9 cellular contexts compared by ENCODE assay signal in genomic region chr19:1649706-1650626, GRCh38. TPM values are rescaled to one million over a fixed set of nuclear protein-coding genes. Genes with fewer than 3 reads are reported as not detected.
A peak's percentile ranks its signal among the peaks of the same experiment; 100 is the strongest.
DNase-seq lines count a peak whose midpoint lies in the region; ATAC-seq, FAIRE-seq and TF ChIP-seq lines count a peak whose summit lies in the region.
"Had no signal": no experiment of that assay in that cellular context is flagged by ENCODE, and none has a peak within 500 bp of the region (broad histone marks: within the 10 kb centered on the region; RNA-seq: fewer than 3 reads in every experiment).

No MANE protein-coding gene starts in this region.

- CTCF ChIA-PET in A549 (lab: Yijun Ruan, JAX) = interaction anchor here (0.7 to 1.6 kb wide), 5 partner anchors 23 to 205 kb away, joined by 3 to 8 read pairs (median 3); partner anchors contain the start of gene UQCR11

- peak overlapping the region; percentile 88 for H3K4me3 Mint-ChIP-seq in activated naive CD8-positive, alpha-beta T cell treated with anti-CD3 and anti-CD28 coated beads for 36 hours

- H3K27ac ChIP-seq in A549 (peak overlapping the region; percentile 98 to 100; a peak in 4 of 6 replicates), GM23248 (no peak overlapping the region), keratinocyte (ENCODE audit: control insufficient read depth, insufficient read depth, low read length) (no peak overlapping the region)

- H3K79me2 ChIP-seq in GM23248 (ENCODE audit: insufficient read depth) (peaks cover 43% of the 10 kb centered on the region), keratinocyte (ENCODE audit: control insufficient read depth, insufficient read depth, low read length) (peaks cover 37% of the 10 kb centered on the region)

- no peaks in the 10 kb centered on the region for H3K9me3 Mint-ChIP-seq in activated naive CD8-positive, alpha-beta T cell treated with anti-CD3 and anti-CD28 coated beads for 36 hours

- H3K36me3 ChIP-seq in GM23248 (ENCODE audit: low read depth) (no peaks in the 10 kb centered on the region; the same call in 1 of the 2 replicates), keratinocyte (ENCODE audit: control insufficient read depth in 2 of 2, extremely low read depth in 1 of 2, insufficient read depth in 2 of 2, low read length in 2 of 2) (peaks cover 19 to 23% of the 10 kb centered on the region in 2 experiments)

- no peak for TF ChIP-seq EP300 in A549 (IDR thresholded peaks at IDR 0.05)

- POLR2A ChIA-PET in A549 (lab: Yijun Ruan, JAX) = no interaction called here

- no peak overlapping the region for H3K4me3 ChIP-seq in A549
- peak overlapping the region; percentile 82 for H3K4me3 ChIP-seq in GM23248
- H3K4me3 ChIP-seq in keratinocyte (ENCODE audit: control insufficient read depth in 2 of 3, extremely low read depth in 1 of 3, insufficient read depth in 2 of 3, low read depth in 1 of 3, low read length in 3 of 3) = no peak overlapping the region

- H3K9me2 ChIP-seq in GM23248 (ENCODE audit: insufficient read depth) = no peaks in the 10 kb centered on the region

- no peaks in the 10 kb centered on the region for H4K20me1 ChIP-seq in GM23248 (ENCODE audit: insufficient read depth)
- no peaks in the 10 kb centered on the region for H4K20me1 ChIP-seq in keratinocyte (ENCODE audit: control insufficient read depth, extremely low read depth, insufficient read depth, low read length)

- TF ChIP-seq RAD21 in A549 (conservative IDR thresholded peaks at IDR 0.05 in 1 of 2, IDR thresholded peaks at IDR 0.05 in 1 of 2) = no peak

- H3K36me3 Mint-ChIP-seq in activated naive CD8-positive, alpha-beta T cell treated with anti-CD3 and anti-CD28 coated beads for 36 hours = peaks cover 8% of the 10 kb centered on the region

- dilution Hi-C loops in keratinocyte (cut with MboI; ENCODE audit: extremely low pct_ligation_motif_present, low sequenced_read_pairs) = no loop called here

- no peak for FAIRE-seq in A549 (lab: Jason Lieb, UNC)
- FAIRE-seq in keratinocyte (lab: Jason Lieb, UNC) = no peak
- FAIRE-seq in HTR-8/SVneo (lab: Jason Lieb, UNC) = no peak

- no peaks in the 10 kb centered on the region for H3K9me3 ChIP-seq in A549
- no peaks in the 10 kb centered on the region for H3K9me3 ChIP-seq in GM23248 (ENCODE audit: low read depth)
- H3K9me3 ChIP-seq in keratinocyte (ENCODE audit: control insufficient read depth, low read depth, low read length) = no peaks in the 10 kb centered on the region

- in situ Hi-C loops in GM23248 (cut with MboI) = no loop called here

- peak overlapping the region; percentile 77 for H3K9ac ChIP-seq in GM23248
- no peak overlapping the region for H3K9ac ChIP-seq in keratinocyte (ENCODE audit: control insufficient read depth, extremely low read depth, insufficient read depth, low read length)

- no peak for DNase-seq in A549 (ENCODE audit: low read depth in 1 of 2, low spot score in 1 of 2)
- no peak for DNase-seq in GM23248
- DNase-seq in activated naive CD8-positive, alpha-beta T cell treated with anti-CD3 and anti-CD28 coated beads for 36 hours = no peak
- no peak for DNase-seq in keratinocyte (ENCODE audit: low read depth, low spot score)
- no peak for DNase-seq in GM19238 (ENCODE audit: insufficient read length, low spot score)
- DNase-seq in HTR-8/SVneo (ENCODE audit: insufficient read length, low spot score) = no peak
- DNase-seq: NCI-H226 had no signal

- H2AFZ ChIP-seq in GM23248 (no peak overlapping the region), keratinocyte (ENCODE audit: control insufficient read depth, low read length) (no peak overlapping the region)

- no peak overlapping the region for H3K27ac Mint-ChIP-seq in activated naive CD8-positive, alpha-beta T cell treated with anti-CD3 and anti-CD28 coated beads for 36 hours

- TF ChIP-seq POLR2A in A549 (IDR thresholded peaks at IDR 0.05; ENCODE audit: low read length) = no peak

- ATAC-seq in A549 = no peak
- ATAC-seq in GM19324 (IDR thresholded peaks at IDR 0.05; ENCODE audit: low FRiP score, unreplicated experiment) = no peak
- no peak for ATAC-seq in HG03025 (IDR thresholded peaks at IDR 0.05; ENCODE audit: low FRiP score, unreplicated experiment)

- H3K9me1 ChIP-seq in keratinocyte (ENCODE audit: control insufficient read depth, extremely low read depth, insufficient read depth, low read length) = no peaks in the 10 kb centered on the region

- H3K4me1 ChIP-seq in A549 (peaks cover 9% of the 10 kb centered on the region), GM23248 (ENCODE audit: insufficient read depth) (no peaks in the 10 kb centered on the region), keratinocyte (ENCODE audit: control insufficient read depth, extremely low read depth, insufficient read depth, low read length) (peaks cover 4% of the 10 kb centered on the region)

- H3K4me2 ChIP-seq in A549 (peak overlapping the region; percentile 98), GM23248 (ENCODE audit: unreplicated experiment) (peak overlapping the region; percentile 93), keratinocyte (ENCODE audit: control insufficient read depth, extremely low read depth, insufficient read depth, low read depth, low read length) (peak overlapping the region; percentile 79)

- peaks cover 23% of the 10 kb centered on the region for H3K4me1 Mint-ChIP-seq in activated naive CD8-positive, alpha-beta T cell treated with anti-CD3 and anti-CD28 coated beads for 36 hours

- no peaks in the 10 kb centered on the region for H3K27me3 ChIP-seq in GM23248 (replicated peaks; ENCODE audit: insufficient read depth)
- H3K27me3 ChIP-seq in keratinocyte (ENCODE audit: control insufficient read depth, extremely low read depth, insufficient read depth, low read length) = no peaks in the 10 kb centered on the region

- H3F3A ChIP-seq in GM23248 (ENCODE audit: insufficient read depth) = no peaks in the 10 kb centered on the region

- 86% methylated on average over 13 of the region's 20 CpGs for WGBS in A549 (ENCODE audit: missing lambda C conversion rate)
- WGBS in GM23248 (ENCODE audit: low coverage in 1 of 2, low lambda C conversion rate in 2 of 2, missing lambda C conversion rate in 2 of 2), 2 experiments = 92 to 95% methylated on average over 15 to 20 of the region's 20 CpGs

- H3K27me3 Mint-ChIP-seq in activated naive CD8-positive, alpha-beta T cell treated with anti-CD3 and anti-CD28 coated beads for 36 hours = no peaks in the 10 kb centered on the region

- no peak for TF ChIP-seq CTCF in A549 (IDR thresholded peaks at IDR 0.05)
- no peak for TF ChIP-seq CTCF in keratinocyte (optimal IDR thresholded peaks at IDR 0.05 in 1 of 3, IDR thresholded peaks at IDR 0.05 in 1 of 3, conservative IDR thresholded peaks at IDR 0.05 in 1 of 3; ENCODE audit: extremely low read depth in 1 of 3, insufficient read depth in 2 of 3, low read length in 3 of 3)

RNA-seq across cellular contexts. Expression of gene TCF3, which starts 2.4 kb away (rescaled TPM):
- polyA plus RNA-seq in A549 (2011; rRNA removed) (21.3 and 25.6 TPM in 2 replicates), A549 (2017; fragmentation: RNase III; extraction: RNeasy Plus Mini Kit Qiagen cat#74134 plus additional on column Dnase treatment) (49.5 to 55.9 TPM (median 52.6 TPM) in 3 replicates), GM23248 (2016; fragmentation: Nextera tagmentation; extraction: Ambion mirVana) (16.2 and 18.3 TPM in 2 replicates), keratinocyte (40.0 to 59.0 TPM (median 44.4 TPM) in 3 replicates)
- 69.3 and 115 TPM in 2 replicates for polyA plus RNA-seq in A549 (2012; cell fraction: cytosol; rRNA removed)
- 120 and 225 TPM in 2 replicates for polyA plus RNA-seq in A549 (2012; cell fraction: nucleus; rRNA removed)
- 10.7 and 18.9 TPM in 2 replicates for polyA minus RNA-seq in A549 (2011; rRNA and poly(A)+ RNA removed)
- total RNA-seq in GM23248 (2014; rRNA removed; shearing (Covaris generic)) = 58.9 and 60.6 TPM in 2 replicates
- 100 to 1,000 TPM; 106 TPM for total RNA-seq in activated naive CD8-positive, alpha-beta T cell treated with anti-CD3 and anti-CD28 coated beads for 36 hours
- polyA plus RNA-seq in keratinocyte (2011; ENCODE audit: low read depth) = 63.3 TPM
- 32.9 and 98.1 TPM in 2 replicates for polyA plus RNA-seq in keratinocyte (2011; cell fraction: cytosol; rRNA removed)
- polyA plus RNA-seq in keratinocyte (2011; cell fraction: nucleus; rRNA removed) = 60.2 and 79.7 TPM in 2 replicates
- 35.5 and 85.2 TPM in 2 replicates for polyA plus RNA-seq in keratinocyte (2012; ENCODE audit: low replicate concordance)
- polyA minus RNA-seq in keratinocyte = 23.6 to 54.3 TPM (median 31.8 TPM) in 3 replicates
- polyA minus RNA-seq in keratinocyte (2011; cell fraction: cytosol; rRNA and poly(A)+ RNA removed) = 161 TPM
- polyA minus RNA-seq in keratinocyte (2011; cell fraction: nucleus; rRNA and poly(A)+ RNA removed) = 40.1 and 47.3 TPM in 2 replicates

RNA-seq across cellular contexts. Expression of gene UQCR11, which starts 44.7 kb away (rescaled TPM):
- polyA plus RNA-seq in A549 (2011; rRNA removed) (111 and 136 TPM in 2 replicates), A549 (2017; fragmentation: RNase III; extraction: RNeasy Plus Mini Kit Qiagen cat#74134 plus additional on column Dnase treatment) (152 to 167 TPM (median 159 TPM) in 3 replicates), GM23248 (2016; fragmentation: Nextera tagmentation; extraction: Ambion mirVana) (669 and 684 TPM in 2 replicates), keratinocyte (136 to 468 TPM (median 327 TPM) in 3 replicates)
- polyA plus RNA-seq in A549 (2012; cell fraction: cytosol; rRNA removed) = 193 and 197 TPM in 2 replicates
- polyA plus RNA-seq in A549 (2012; cell fraction: nucleus; rRNA removed) = 82.8 and 84.5 TPM in 2 replicates
- polyA minus RNA-seq in A549 (2011; rRNA and poly(A)+ RNA removed) = 19.2 and 23.4 TPM in 2 replicates
- total RNA-seq in GM23248 (2014; rRNA removed; shearing (Covaris generic)) = 49.3 and 53.0 TPM in 2 replicates
- total RNA-seq in activated naive CD8-positive, alpha-beta T cell treated with anti-CD3 and anti-CD28 coated beads for 36 hours = 100 to 1,000 TPM; 229 to 244 TPM
- polyA plus RNA-seq in keratinocyte (2011; ENCODE audit: low read depth) = 107 TPM
- 146 and 279 TPM in 2 replicates for polyA plus RNA-seq in keratinocyte (2011; cell fraction: cytosol; rRNA removed)
- 57.5 and 79.4 TPM in 2 replicates for polyA plus RNA-seq in keratinocyte (2011; cell fraction: nucleus; rRNA removed)
- 199 and 273 TPM in 2 replicates for polyA plus RNA-seq in keratinocyte (2012; ENCODE audit: low replicate concordance)
- 22.0 to 29.1 TPM (median 25.4 TPM) in 3 replicates for polyA minus RNA-seq in keratinocyte
- polyA minus RNA-seq in keratinocyte (2011; cell fraction: cytosol; rRNA and poly(A)+ RNA removed) = 57.4 TPM
- 14.8 and 16.8 TPM in 2 replicates for polyA minus RNA-seq in keratinocyte (2011; cell fraction: nucleus; rRNA and poly(A)+ RNA removed)

RNA-seq across cellular contexts. Expression of gene MBD3, which starts 57.3 kb away (rescaled TPM):
- 22.7 and 23.3 TPM in 2 replicates for polyA plus RNA-seq in A549 (2011; rRNA removed)
- polyA plus RNA-seq in A549 (2012; cell fraction: cytosol; rRNA removed) = 50.2 and 74.9 TPM in 2 replicates
- 112 and 145 TPM in 2 replicates for polyA plus RNA-seq in A549 (2012; cell fraction: nucleus; rRNA removed)
- 35.1 to 41.4 TPM (median 39.2 TPM) in 3 replicates for polyA plus RNA-seq in A549 (2017; fragmentation: RNase III; extraction: RNeasy Plus Mini Kit Qiagen cat#74134 plus additional on column Dnase treatment)
- 24.3 and 28.8 TPM in 2 replicates for polyA minus RNA-seq in A549 (2011; rRNA and poly(A)+ RNA removed)
- 134 and 153 TPM in 2 replicates for total RNA-seq in GM23248 (2014; rRNA removed; shearing (Covaris generic))
- 24.5 and 26.4 TPM in 2 replicates for polyA plus RNA-seq in GM23248 (2016; fragmentation: Nextera tagmentation; extraction: Ambion mirVana)
- 100 to 1,000 TPM; 111 to 117 TPM for total RNA-seq in activated naive CD8-positive, alpha-beta T cell treated with anti-CD3 and anti-CD28 coated beads for 36 hours
- 16.6 to 27.4 TPM (median 21.9 TPM) in 3 replicates for polyA plus RNA-seq in keratinocyte
- 6.5 TPM for polyA plus RNA-seq in keratinocyte (2011; ENCODE audit: low read depth)
- 14.2 and 35.0 TPM in 2 replicates for polyA plus RNA-seq in keratinocyte (2011; cell fraction: cytosol; rRNA removed)
- polyA plus RNA-seq in keratinocyte (2011; cell fraction: nucleus; rRNA removed) = 39.6 and 62.3 TPM in 2 replicates
- polyA plus RNA-seq in keratinocyte (2012; ENCODE audit: low replicate concordance) = 23.8 and 42.8 TPM in 2 replicates
- polyA minus RNA-seq in keratinocyte = 25.1 to 33.3 TPM (median 28.8 TPM) in 3 replicates
- polyA minus RNA-seq in keratinocyte (2011; cell fraction: cytosol; rRNA and poly(A)+ RNA removed) = 57.6 TPM
- 27.7 and 31.1 TPM in 2 replicates for polyA minus RNA-seq in keratinocyte (2011; cell fraction: nucleus; rRNA and poly(A)+ RNA removed)

Comparison
In these comparisons a context has a peak if more than half of its experiments do, and no peak if none do; other contexts are left out.
1. H3K27ac ChIP-seq: peak in A549 (2 of 2); none in GM23248 (single experiment) and keratinocyte (single experiment).
2. Peak in every context shown above with its lines, with median percentiles within 50 percentile points of each other: H3K4me2 ChIP-seq.